1 cellular context compared by ENCODE assay signal in the genomic region with DNA sequence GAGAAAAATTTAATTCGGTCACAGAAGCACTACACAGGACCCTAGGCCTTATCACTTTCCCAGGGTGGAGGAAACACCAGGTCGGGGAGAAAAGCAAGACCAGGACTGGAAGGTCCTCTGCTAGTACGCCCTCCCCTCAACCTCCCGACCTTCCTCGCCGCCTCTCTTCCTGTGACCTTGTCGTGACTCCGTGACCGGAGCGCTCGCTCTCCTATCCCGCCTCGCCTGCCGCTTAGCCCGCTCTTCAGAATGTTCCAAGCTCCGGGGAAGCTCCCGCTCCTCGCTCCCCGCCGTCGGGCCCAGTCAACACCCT.
TF ChIP-seq lines count a peak whose summit lies in the region.

No MANE protein-coding gene starts in this region.

TF ChIP-seq in IMR-90, 13 proteins besides CTCF, POLR2A, EP300 and RAD21 (continued from another document):
- TF ChIP-seq, protein P1, sequence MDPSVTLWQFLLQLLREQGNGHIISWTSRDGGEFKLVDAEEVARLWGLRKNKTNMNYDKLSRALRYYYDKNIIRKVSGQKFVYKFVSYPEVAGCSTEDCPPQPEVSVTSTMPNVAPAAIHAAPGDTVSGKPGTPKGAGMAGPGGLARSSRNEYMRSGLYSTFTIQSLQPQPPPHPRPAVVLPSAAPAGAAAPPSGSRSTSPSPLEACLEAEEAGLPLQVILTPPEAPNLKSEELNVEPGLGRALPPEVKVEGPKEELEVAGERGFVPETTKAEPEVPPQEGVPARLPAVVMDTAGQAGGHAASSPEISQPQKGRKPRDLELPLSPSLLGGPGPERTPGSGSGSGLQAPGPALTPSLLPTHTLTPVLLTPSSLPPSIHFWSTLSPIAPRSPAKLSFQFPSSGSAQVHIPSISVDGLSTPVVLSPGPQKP (IDR thresholded peaks at IDR 0.05; ENCODE audit: borderline replicate concordance, low read depth, low read length), result no peak
- TF ChIP-seq MAFK (IDR thresholded peaks at IDR 0.05; ENCODE audit: low read depth, low read length) (no peak), USF2 (IDR thresholded peaks at IDR 0.05; ENCODE audit: low read depth, low read length) (no peak), RFX5 (IDR thresholded peaks at IDR 0.05; ENCODE audit: low read depth, low read length) (no peak), MXI1 (IDR thresholded peaks at IDR 0.05; ENCODE audit: borderline replicate concordance, low read depth, low read length) (no peak), CHD1 (IDR thresholded peaks at IDR 0.05; ENCODE audit: low read depth, low read length) (no peak), SMC3 (IDR thresholded peaks at IDR 0.05; ENCODE audit: low read depth, low read length) (no peak), RCOR1 (IDR thresholded peaks at IDR 0.05; ENCODE audit: insufficient replicate concordance, low read length) (no peak), CEBPB (IDR thresholded peaks at IDR 0.05; ENCODE audit: low read depth, low read length) (no peak)
TF ChIP-seq in IMR-90: peak in this region for 0.
